Comparison of ENCODE assay signal across 1 cellular context in the genomic region with DNA sequence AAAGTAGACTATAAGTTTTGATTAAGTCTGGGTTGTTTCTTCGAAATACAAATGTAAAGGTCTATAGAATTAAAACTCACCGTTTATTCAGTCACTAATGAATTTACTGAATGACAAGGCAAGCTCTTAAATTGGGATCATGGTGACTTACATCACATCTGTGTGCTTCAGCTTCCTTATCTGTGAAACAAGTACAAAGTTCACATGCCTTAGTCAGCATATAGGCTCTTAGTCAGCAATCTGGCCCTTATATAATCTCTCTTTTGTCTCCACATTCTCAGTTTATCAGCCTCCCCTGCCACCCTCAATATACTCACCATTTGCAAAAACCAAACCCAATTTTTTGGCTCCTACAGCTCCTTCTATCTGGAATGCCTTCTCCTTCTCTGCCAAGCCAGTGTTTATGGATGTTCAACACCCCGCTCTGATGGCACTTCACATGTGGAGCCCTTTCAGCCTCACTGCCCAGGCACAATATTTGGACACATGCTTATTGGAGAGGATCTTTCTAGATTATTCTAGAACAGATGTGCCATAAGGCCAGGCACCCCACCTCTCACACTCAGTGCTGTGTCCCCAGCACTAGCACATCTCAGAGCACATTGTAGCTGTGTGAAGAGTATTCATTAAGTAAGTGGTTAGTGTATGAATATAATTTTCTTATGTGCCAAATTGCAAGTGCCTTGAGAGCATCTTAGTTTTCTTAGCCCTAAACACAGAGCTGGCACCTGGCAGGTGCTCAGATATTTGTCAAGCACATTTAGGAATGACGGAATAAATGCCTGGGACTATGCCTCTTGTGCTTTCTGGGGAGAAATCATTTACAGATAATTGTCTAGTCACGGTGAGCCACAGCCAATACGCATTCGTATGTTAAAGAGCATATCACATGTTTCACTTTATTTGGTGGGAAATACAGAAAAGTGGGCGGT.
TF ChIP-seq lines count a peak whose summit lies in the region.

No MANE protein-coding gene starts in this region.

TF ChIP-seq in HepG2, 621 proteins besides CTCF, POLR2A, EP300 and RAD21 (continued from another document and continues in another):
- no peak for TF ChIP-seq UBTF (CRISPR knock-in tag; IDR thresholded peaks at IDR 0.05)
- TF ChIP-seq ZNF142 (CRISPR knock-in tag; IDR thresholded peaks at IDR 0.05): no peak
- TF ChIP-seq ZNF839 (CRISPR knock-in tag; IDR thresholded peaks at IDR 0.05; ENCODE audit: borderline replicate concordance): no peak
- TF ChIP-seq, protein P1, sequence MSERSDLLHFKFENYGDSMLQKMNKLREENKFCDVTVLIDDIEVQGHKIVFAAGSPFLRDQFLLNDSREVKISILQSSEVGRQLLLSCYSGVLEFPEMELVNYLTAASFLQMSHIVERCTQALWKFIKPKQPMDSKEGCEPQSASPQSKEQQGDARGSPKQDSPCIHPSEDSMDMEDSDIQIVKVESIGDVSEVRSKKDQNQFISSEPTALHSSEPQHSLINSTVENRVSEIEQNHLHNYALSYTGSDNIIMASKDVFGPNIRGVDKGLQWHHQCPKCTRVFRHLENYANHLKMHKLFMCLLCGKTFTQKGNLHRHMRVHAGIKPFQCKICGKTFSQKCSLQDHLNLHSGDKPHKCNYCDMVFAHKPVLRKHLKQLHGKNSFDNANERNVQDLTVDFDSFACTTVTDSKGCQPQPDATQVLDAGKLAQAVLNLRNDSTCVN (CRISPR knock-in tag; IDR thresholded peaks at IDR 0.05; ENCODE audit: borderline replicate concordance): peak; percentile 82
- TF ChIP-seq GTF2F1 (IDR thresholded peaks at IDR 0.05; ENCODE audit: low read length): no peak
- no peak for TF ChIP-seq ZNF253 (CRISPR knock-in tag; IDR thresholded peaks at IDR 0.05; ENCODE audit: borderline replicate concordance)
- TF ChIP-seq, protein P2, sequence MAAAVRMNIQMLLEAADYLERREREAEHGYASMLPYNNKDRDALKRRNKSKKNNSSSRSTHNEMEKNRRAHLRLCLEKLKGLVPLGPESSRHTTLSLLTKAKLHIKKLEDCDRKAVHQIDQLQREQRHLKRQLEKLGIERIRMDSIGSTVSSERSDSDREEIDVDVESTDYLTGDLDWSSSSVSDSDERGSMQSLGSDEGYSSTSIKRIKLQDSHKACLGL (CRISPR knock-in tag; IDR thresholded peaks at IDR 0.05): no peak
- TF ChIP-seq TGIF2 (CRISPR knock-in tag; IDR thresholded peaks at IDR 0.05): no peak
- TF ChIP-seq, protein P3, sequence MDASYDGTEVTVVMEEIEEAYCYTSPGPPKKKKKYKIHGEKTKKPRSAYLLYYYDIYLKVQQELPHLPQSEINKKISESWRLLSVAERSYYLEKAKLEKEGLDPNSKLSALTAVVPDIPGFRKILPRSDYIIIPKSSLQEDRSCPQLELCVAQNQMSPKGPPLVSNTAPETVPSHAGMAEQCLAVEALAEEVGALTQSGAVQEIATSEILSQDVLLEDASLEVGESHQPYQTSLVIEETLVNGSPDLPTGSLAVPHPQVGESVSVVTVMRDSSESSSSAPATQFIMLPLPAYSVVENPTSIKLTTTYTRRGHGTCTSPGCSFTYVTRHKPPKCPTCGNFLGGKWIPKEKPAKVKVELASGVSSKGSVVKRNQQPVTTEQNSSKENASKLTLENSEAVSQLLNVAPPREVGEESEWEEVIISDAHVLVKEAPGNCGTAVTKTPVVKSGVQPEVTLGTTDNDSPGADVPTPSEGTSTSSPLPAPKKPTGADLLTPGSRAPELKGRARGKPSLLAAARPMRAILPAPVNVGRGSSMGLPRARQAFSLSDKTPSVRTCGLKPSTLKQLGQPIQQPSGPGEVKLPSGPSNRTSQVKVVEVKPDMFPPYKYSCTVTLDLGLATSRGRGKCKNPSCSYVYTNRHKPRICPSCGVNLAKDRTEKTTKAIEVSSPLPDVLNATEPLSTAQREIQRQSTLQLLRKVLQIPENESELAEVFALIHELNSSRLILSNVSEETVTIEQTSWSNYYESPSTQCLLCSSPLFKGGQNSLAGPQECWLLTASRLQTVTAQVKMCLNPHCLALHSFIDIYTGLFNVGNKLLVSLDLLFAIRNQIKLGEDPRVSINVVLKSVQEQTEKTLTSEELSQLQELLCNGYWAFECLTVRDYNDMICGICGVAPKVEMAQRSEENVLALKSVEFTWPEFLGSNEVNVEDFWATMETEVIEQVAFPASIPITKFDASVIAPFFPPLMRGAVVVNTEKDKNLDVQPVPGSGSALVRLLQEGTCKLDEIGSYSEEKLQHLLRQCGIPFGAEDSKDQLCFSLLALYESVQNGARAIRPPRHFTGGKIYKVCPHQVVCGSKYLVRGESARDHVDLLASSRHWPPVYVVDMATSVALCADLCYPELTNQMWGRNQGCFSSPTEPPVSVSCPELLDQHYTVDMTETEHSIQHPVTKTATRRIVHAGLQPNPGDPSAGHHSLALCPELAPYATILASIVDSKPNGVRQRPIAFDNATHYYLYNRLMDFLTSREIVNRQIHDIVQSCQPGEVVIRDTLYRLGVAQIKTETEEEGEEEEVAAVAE (CRISPR knock-in tag; IDR thresholded peaks at IDR 0.05; ENCODE audit: borderline replicate concordance): no peak
- no peak; the same call in 1 of the 2 replicates for TF ChIP-seq SAFB2 (CRISPR knock-in tag; IDR thresholded peaks at IDR 0.05; ENCODE audit: borderline replicate concordance, low read depth)
- TF ChIP-seq ZNF550 (CRISPR knock-in tag; IDR thresholded peaks at IDR 0.05; ENCODE audit: borderline replicate concordance): no peak
- TF ChIP-seq ZZZ3 (CRISPR knock-in tag; IDR thresholded peaks at IDR 0.05; ENCODE audit: borderline replicate concordance): no peak
- no peak for TF ChIP-seq ZFY (CRISPR knock-in tag; IDR thresholded peaks at IDR 0.05)
- TF ChIP-seq HOXA5 (CRISPR knock-in tag; IDR thresholded peaks at IDR 0.05): no peak
- no peak for TF ChIP-seq ZNF333 (CRISPR knock-in tag; IDR thresholded peaks at IDR 0.05; ENCODE audit: borderline replicate concordance)
- TF ChIP-seq, protein P4, sequence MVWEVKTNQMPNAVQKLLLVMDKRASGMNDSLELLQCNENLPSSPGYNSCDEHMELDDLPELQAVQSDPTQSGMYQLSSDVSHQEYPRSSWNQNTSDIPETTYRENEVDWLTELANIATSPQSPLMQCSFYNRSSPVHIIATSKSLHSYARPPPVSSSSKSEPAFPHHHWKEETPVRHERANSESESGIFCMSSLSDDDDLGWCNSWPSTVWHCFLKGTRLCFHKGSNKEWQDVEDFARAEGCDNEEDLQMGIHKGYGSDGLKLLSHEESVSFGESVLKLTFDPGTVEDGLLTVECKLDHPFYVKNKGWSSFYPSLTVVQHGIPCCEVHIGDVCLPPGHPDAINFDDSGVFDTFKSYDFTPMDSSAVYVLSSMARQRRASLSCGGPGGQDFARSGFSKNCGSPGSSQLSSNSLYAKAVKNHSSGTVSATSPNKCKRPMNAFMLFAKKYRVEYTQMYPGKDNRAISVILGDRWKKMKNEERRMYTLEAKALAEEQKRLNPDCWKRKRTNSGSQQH (CRISPR knock-in tag; IDR thresholded peaks at IDR 0.05; ENCODE audit: low read depth): no peak
- no peak for TF ChIP-seq HES4 (CRISPR knock-in tag; IDR thresholded peaks at IDR 0.05; ENCODE audit: borderline replicate concordance)
- no peak for TF ChIP-seq RNF2 (conservative IDR thresholded peaks at IDR 0.05; ENCODE audit: low read depth)
- TF ChIP-seq, protein P5, sequence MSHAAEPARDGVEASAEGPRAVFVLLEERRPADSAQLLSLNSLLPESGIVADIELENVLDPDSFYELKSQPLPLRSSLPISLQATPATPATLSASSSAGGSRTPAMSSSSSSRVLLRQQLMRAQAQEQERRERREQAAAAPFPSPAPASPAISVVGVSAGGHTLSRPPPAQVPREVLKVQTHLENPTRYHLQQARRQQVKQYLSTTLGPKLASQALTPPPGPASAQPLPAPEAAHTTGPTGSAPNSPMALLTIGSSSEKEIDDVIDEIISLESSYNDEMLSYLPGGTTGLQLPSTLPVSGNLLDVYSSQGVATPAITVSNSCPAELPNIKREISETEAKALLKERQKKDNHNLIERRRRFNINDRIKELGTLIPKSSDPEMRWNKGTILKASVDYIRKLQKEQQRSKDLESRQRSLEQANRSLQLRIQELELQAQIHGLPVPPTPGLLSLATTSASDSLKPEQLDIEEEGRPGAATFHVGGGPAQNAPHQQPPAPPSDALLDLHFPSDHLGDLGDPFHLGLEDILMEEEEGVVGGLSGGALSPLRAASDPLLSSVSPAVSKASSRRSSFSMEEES (CRISPR knock-in tag; IDR thresholded peaks at IDR 0.05): peak; percentile 63; the same call in 1 of the 2 replicates
- no peak for TF ChIP-seq ARHGAP35 (CRISPR knock-in tag; IDR thresholded peaks at IDR 0.05; ENCODE audit: borderline replicate concordance)
- no peak for TF ChIP-seq ZNF335 (CRISPR knock-in tag; IDR thresholded peaks at IDR 0.05)
- no peak for TF ChIP-seq ZNF775 (CRISPR knock-in tag; IDR thresholded peaks at IDR 0.05; ENCODE audit: borderline replicate concordance)
- TF ChIP-seq ZNF563 (CRISPR knock-in tag; IDR thresholded peaks at IDR 0.05): no peak
- TF ChIP-seq THRA (CRISPR knock-in tag; IDR thresholded peaks at IDR 0.05; ENCODE audit: borderline replicate concordance): no peak
- no peak for TF ChIP-seq ESRRA (CRISPR knock-in tag; IDR thresholded peaks at IDR 0.05; ENCODE audit: low read depth)
- TF ChIP-seq SOX6 (IDR thresholded peaks at IDR 0.05): no peak
- TF ChIP-seq SOX6 (CRISPR knock-in tag; IDR thresholded peaks at IDR 0.05): peak; percentile 95
- no peak for TF ChIP-seq ZNF468 (CRISPR knock-in tag; IDR thresholded peaks at IDR 0.05)
- TF ChIP-seq POLR2G (IDR thresholded peaks at IDR 0.05; ENCODE audit: low read depth, low read length): no peak
- TF ChIP-seq, protein P6, sequence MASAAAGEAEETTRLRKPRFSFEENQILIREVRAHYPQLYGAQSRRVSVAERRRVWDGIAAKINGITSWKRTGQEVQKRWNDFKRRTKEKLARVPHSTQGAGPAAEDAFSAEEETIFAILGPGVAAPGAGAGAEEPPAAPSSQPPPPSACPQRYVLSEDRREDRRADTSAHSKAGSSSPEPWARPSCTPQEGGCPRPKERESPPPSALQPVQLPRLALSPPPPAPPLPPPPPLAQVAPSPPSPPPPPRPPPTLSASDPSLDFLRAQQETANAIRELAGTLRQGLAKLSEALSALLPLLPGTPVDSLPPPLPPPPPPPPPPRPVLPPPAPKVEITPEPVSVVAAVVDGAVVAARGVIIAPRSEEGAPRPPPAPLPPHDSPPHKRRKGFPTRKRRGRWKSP (CRISPR knock-in tag; IDR thresholded peaks at IDR 0.05): no peak
- no peak for TF ChIP-seq ZEB1 (IDR thresholded peaks at IDR 0.05; ENCODE audit: insufficient replicate concordance, low read depth)
